10 cellular contexts compared by ENCODE assay signal in the genomic region with DNA sequence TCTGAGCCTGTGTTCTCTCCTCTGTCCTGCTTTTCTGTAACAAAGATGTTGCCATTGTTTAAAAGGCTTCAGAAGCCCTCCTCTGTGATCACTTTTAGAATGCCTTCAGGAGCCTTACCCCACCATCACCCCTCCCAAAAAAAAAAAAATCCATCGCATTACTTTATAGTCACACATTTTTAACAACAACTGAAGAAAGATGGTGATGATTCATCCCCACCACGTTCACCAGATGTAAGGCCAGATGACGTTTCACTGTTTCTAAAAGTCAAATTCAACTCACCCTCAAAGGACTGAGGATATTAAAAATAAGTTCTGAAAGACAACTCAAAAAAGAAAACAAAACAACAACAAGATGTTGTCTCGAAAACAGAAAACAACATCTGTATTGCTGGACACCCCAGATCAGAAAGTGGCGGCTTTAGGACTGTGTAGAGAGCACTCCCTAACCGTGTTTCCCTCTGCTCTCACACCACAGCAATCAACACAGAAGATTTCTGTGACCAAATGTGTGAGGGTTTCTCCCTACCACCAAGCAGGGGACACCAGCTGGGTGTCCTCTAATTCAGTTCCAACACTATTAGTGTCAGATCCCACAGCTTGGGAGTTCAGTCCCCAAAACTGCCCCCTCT.
DNase-seq lines count a peak whose midpoint lies in the region; ATAC-seq, FAIRE-seq and TF ChIP-seq lines count a peak whose summit lies in the region.
"Had no signal": no experiment of that assay in that cellular context is flagged by ENCODE, and none has a peak within 500 bp of the region (broad histone marks: within the 10 kb centered on the region; RNA-seq: fewer than 3 reads in every experiment).

No MANE protein-coding gene starts in this region.

- no peaks in the 10 kb centered on the region for H3K27me3 Mint-ChIP-seq in activated CD4-positive, alpha-beta T cell treated with anti-CD3 and anti-CD28 coated beads, Interleukin-2, amount 10 ng/mL, durations not matched to agents 24 days and 14 days
- H3K27me3 Mint-ChIP-seq in stimulated activated naive B cell treated with anti-CD40 and anti-IgM and Interleukin-4, amounts not matched to agents 10 μg/mL and 1 μg/mL and 100 μg/mL, for 72 hours = no peaks in the 10 kb centered on the region

- H3K27ac ChIP-seq in WERI-Rb-1 = no peak overlapping the region

- no peak for FAIRE-seq in bronchial epithelial cell (lab: Jason Lieb, UNC)
- FAIRE-seq: A549 had no signal

- H3K27ac Mint-ChIP-seq in activated CD4-positive, alpha-beta T cell treated with anti-CD3 and anti-CD28 coated beads, Interleukin-2, amount 10 ng/mL, durations not matched to agents 24 days and 14 days = peak overlapping the region; percentile 63
- H3K27ac Mint-ChIP-seq in stimulated activated naive B cell treated with anti-CD40 and anti-IgM and Interleukin-4, amounts not matched to agents 10 μg/mL and 1 μg/mL and 100 μg/mL, for 72 hours = peak overlapping the region; percentile 14

- intact Hi-C loops in activated CD4-positive, alpha-beta T cell treated with anti-CD3 and anti-CD28 coated beads, Interleukin-2, amount 10 ng/mL, durations not matched to agents 24 days and 14 days (cut with micrococcal nuclease) = no loop called here

- H3K4me3 ChIP-seq in bronchial epithelial cell (ENCODE audit: low read depth, low read length) = no peak overlapping the region
- no peak overlapping the region for H3K4me3 ChIP-seq in WERI-Rb-1 (ENCODE audit: low read depth, low read length)
- H3K4me3 ChIP-seq: A549 had no signal

- H3K4me3 Mint-ChIP-seq in activated CD4-positive, alpha-beta T cell treated with anti-CD3 and anti-CD28 coated beads, Interleukin-2, amount 10 ng/mL, durations not matched to agents 24 days and 14 days = no peak overlapping the region
- H3K4me3 Mint-ChIP-seq in stimulated activated naive B cell treated with anti-CD40 and anti-IgM and Interleukin-4, amounts not matched to agents 10 μg/mL and 1 μg/mL and 100 μg/mL, for 72 hours = no peak overlapping the region

- H3K36me3 Mint-ChIP-seq in activated CD4-positive, alpha-beta T cell treated with anti-CD3 and anti-CD28 coated beads, Interleukin-2, amount 10 ng/mL, durations not matched to agents 24 days and 14 days (ENCODE audit: low read depth) = no peaks in the 10 kb centered on the region
- H3K36me3 Mint-ChIP-seq in stimulated activated naive B cell treated with anti-CD40 and anti-IgM and Interleukin-4, amounts not matched to agents 10 μg/mL and 1 μg/mL and 100 μg/mL, for 72 hours = peaks cover 0 to 3% of the 10 kb centered on the region in 2 donors

- H3K9me3 ChIP-seq in WERI-Rb-1 (ENCODE audit: severe bottlenecking) = no peaks in the 10 kb centered on the region
- H3K9me3 ChIP-seq: A549 had no signal

- H3K36me3 ChIP-seq in bronchial epithelial cell (ENCODE audit: control insufficient read depth, insufficient read depth, low read length) (no peaks in the 10 kb centered on the region), WERI-Rb-1 (no peaks in the 10 kb centered on the region)

- ATAC-seq in HG03095 (IDR thresholded peaks at IDR 0.05; ENCODE audit: unreplicated experiment) = peak; percentile 89
- no peak for ATAC-seq in stimulated activated naive B cell treated with anti-CD40 and anti-IgM and Interleukin-4, amounts not matched to agents 10 μg/mL and 1 μg/mL and 100 μg/mL, for 72 hours (replicated peaks)
- ATAC-seq: A549, esophagus mucosa had no signal

- H3K27me3 ChIP-seq in bronchial epithelial cell (ENCODE audit: control insufficient read depth, insufficient read depth, low read length) (no peaks in the 10 kb centered on the region), WERI-Rb-1 (ENCODE audit: insufficient read depth, low read depth, severe bottlenecking) (no peaks in the 10 kb centered on the region)

- H3K9me3 Mint-ChIP-seq in activated CD4-positive, alpha-beta T cell treated with anti-CD3 and anti-CD28 coated beads, Interleukin-2, amount 10 ng/mL, durations not matched to agents 24 days and 14 days = no peaks in the 10 kb centered on the region
- H3K9me3 Mint-ChIP-seq in stimulated activated naive B cell treated with anti-CD40 and anti-IgM and Interleukin-4, amounts not matched to agents 10 μg/mL and 1 μg/mL and 100 μg/mL, for 72 hours = no peaks in the 10 kb centered on the region

- TF ChIP-seq CTCF in bronchial epithelial cell (IDR thresholded peaks at IDR 0.05; ENCODE audit: insufficient read depth, low read length, severe bottlenecking) (no peak), WERI-Rb-1 (IDR thresholded peaks at IDR 0.05; ENCODE audit: low read depth, low read length) (no peak)

- peaks cover 19% of the 10 kb centered on the region for H3K4me1 Mint-ChIP-seq in activated CD4-positive, alpha-beta T cell treated with anti-CD3 and anti-CD28 coated beads, Interleukin-2, amount 10 ng/mL, durations not matched to agents 24 days and 14 days
- H3K4me1 Mint-ChIP-seq in stimulated activated naive B cell treated with anti-CD40 and anti-IgM and Interleukin-4, amounts not matched to agents 10 μg/mL and 1 μg/mL and 100 μg/mL, for 72 hours = peaks cover 0 to 15% of the 10 kb centered on the region in 2 donors

- DNase-seq in activated CD4-positive, alpha-beta T cell treated with anti-CD3 and anti-CD28 coated beads, Interleukin-2, amount 10 ng/mL, durations not matched to agents 24 days and 14 days = no peak
- no peak for DNase-seq in activated CD4-positive, alpha-beta T cell treated with anti-CD3 and anti-CD28 coated beads, Interleukin-2, amount 50 U/mL, for 1 hour
- DNase-seq in bronchial epithelial cell (ENCODE audit: low read depth) = peak; percentile 66
- no peak for DNase-seq in stimulated activated naive B cell treated with anti-CD40 and anti-IgM and Interleukin-4, amounts not matched to agents 10 μg/mL and 1 μg/mL and 100 μg/mL, for 72 hours
- DNase-seq in WERI-Rb-1 = no peak
- no peak for DNase-seq in amygdala (lab: John Stamatoyannopoulos, UW)
- no peak for DNase-seq in DMS 273 treated with DMSO at 0.1 percent for 48 hours (lab: John Stamatoyannopoulos, UW)
